In the genomic region with DNA sequence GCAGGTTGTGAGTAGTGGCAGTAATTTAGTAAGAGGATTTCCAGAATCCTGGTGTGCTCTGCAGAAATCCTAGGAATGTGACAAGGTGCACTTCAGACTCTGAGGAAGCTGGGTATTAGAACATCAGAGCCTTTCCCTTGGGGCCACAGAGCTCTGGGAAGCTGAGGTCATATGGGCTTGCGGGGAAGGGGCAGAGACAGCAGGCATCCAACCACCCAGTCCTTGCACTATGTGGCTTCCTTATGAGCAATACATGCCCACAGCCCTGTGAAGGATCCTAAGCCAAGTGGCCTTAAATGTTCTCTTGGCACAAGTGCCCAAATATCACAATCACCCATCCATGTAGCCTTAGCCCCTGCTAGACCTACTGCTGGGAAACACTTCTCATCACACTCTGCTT, we compare ENCODE assay signal across 20 cellular contexts. TPM values are rescaled to one million over a fixed set of nuclear protein-coding genes. Genes with fewer than 3 reads are reported as not detected.
"Had no signal": no experiment of that assay in that cellular context is flagged by ENCODE, and none has a peak within 500 bp of the region (broad histone marks: within the 10 kb centered on the region; RNA-seq: fewer than 3 reads in every experiment).

No MANE protein-coding gene starts in this region.

- DNase-seq: activated CD4-positive, alpha-beta T cell treated with anti-CD3 and anti-CD28 coated beads, Interleukin-2, amount 10 ng/mL, durations not matched to agents 7 days and 5 days; activated CD4-positive, CD25-positive, alpha-beta regulatory T cell treated with anti-CD3 and anti-CD28 coated beads, Interleukin-2, amount 50 U/mL, for 72 hours; activated CD8-positive, alpha-beta memory T cell treated with anti-CD3 and anti-CD28 coated beads, Interleukin-2, amount 10 ng/mL, durations not matched to agents 7 days and 5 days; activated CD8-positive, alpha-beta T cell treated with anti-CD3 and anti-CD28 coated beads for 36 hours; activated effector memory CD4-positive, alpha-beta T cell treated with anti-CD3 and anti-CD28 coated beads, Interleukin-2, amount 50 U/mL, for 16 hours; activated naive CD4-positive, alpha-beta T cell treated with anti-CD3 and anti-CD28 coated beads, Interleukin-2, amount 10 ng/mL, durations not matched to agents 7 days and 5 days; activated T-cell treated with anti-CD3 and anti-CD28 coated beads for 4 hours; effector CD4-positive, alpha-beta T cell; erythroblast; foreskin keratinocyte; left ventricle myocardium inferior; naive thymus-derived CD8-positive, alpha-beta T cell; retina; sigmoid colon; spleen; stimulated activated CD4-positive, alpha-beta T cell treated with anti-CD3 and anti-CD28 coated beads, Interleukin-4, amount 100 ng/mL, for 24 hours; stimulated activated naive CD4-positive, alpha-beta T cell treated with Interleukin-2 at 50 U/mL for 16 hours; T-helper 17 cell; WERI-Rb-1 had no signal

- H3K27ac ChIP-seq: cardiac muscle cell, foreskin keratinocyte, left ventricle myocardium inferior, sigmoid colon, spleen, WERI-Rb-1 had no signal

- H3K9me3 ChIP-seq: sigmoid colon, spleen had no signal

- H3K4me3 ChIP-seq: cardiac muscle cell, left ventricle myocardium inferior, sigmoid colon, spleen had no signal

- H3K27me3 ChIP-seq: cardiac muscle cell, sigmoid colon had no signal

- H3K4me1 ChIP-seq: left ventricle myocardium inferior, spleen had no signal

- H3K36me3 ChIP-seq: cardiac muscle cell, left ventricle myocardium inferior, sigmoid colon, spleen, WERI-Rb-1 had no signal

RNA-seq across cellular contexts. Expression of a gene that starts 46.2 kb away (rescaled TPM):
- total RNA-seq: activated CD4-positive, alpha-beta T cell treated with anti-CD3 and anti-CD28 coated beads, Interleukin-2, amount 10 ng/mL, durations not matched to agents 7 days and 5 days; activated CD8-positive, alpha-beta memory T cell treated with anti-CD3 and anti-CD28 coated beads, Interleukin-2, amount 10 ng/mL, durations not matched to agents 7 days and 5 days; activated CD8-positive, alpha-beta T cell treated with anti-CD3 and anti-CD28 coated beads for 36 hours; cardiac muscle cell; naive thymus-derived CD8-positive, alpha-beta T cell; T-helper 17 cell had no signal
- polyA plus RNA-seq: naive thymus-derived CD8-positive, alpha-beta T cell had no signal
